ENCODE assay signal across 1 cellular context in the genomic region with DNA sequence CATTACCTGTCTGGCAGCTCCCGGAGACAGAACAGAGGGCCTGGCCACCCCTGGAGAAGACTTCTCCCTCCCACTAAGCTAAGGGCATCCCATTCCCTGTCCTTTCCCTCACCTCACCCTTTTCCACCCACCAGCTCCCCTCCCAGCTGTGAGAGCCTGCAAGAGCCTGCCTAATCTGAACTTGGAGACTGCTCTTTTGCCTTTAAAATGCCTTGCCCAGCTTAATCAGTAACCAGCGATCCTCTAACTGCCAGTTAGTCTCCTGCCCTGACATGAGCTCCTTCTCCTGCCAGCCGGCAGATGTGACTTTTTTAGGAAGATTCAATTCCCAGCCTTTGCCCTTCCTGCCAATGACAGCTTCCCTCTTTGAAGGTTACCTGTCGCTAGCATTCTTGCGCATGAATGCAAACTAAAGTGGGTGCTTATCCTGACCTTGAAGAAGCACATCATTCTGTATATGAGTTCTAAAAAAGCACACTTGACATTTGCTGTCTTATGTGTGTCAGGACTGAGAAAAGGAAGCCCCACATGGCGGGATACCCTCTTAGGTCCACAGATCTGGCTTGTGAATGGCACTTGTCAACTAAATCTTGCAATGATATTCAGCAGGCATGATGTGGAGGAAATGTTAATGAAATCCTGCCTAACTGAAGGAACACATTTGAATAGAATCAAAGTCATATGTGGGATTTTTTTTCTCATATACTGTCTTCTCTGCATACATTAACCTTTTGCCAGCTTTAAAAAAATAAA.
TF ChIP-seq lines count a peak whose summit lies in the region.

No MANE protein-coding gene starts in this region.

TF ChIP-seq in HepG2, 621 proteins besides CTCF, POLR2A, EP300 and RAD21 (continued from another document):
- TF ChIP-seq, protein P1, sequence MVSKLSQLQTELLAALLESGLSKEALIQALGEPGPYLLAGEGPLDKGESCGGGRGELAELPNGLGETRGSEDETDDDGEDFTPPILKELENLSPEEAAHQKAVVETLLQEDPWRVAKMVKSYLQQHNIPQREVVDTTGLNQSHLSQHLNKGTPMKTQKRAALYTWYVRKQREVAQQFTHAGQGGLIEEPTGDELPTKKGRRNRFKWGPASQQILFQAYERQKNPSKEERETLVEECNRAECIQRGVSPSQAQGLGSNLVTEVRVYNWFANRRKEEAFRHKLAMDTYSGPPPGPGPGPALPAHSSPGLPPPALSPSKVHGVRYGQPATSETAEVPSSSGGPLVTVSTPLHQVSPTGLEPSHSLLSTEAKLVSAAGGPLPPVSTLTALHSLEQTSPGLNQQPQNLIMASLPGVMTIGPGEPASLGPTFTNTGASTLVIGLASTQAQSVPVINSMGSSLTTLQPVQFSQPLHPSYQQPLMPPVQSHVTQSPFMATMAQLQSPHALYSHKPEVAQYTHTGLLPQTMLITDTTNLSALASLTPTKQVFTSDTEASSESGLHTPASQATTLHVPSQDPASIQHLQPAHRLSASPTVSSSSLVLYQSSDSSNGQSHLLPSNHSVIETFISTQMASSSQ (IDR thresholded peaks at IDR 0.05; ENCODE audit: low read depth) = 0 out of 2 replicates have a peak, but pooled peaks have one; percentile 27
- TF ChIP-seq, protein P1 (CRISPR knock-in tag; IDR thresholded peaks at IDR 0.05; ENCODE audit: borderline replicate concordance) = no peak
- TF ChIP-seq, protein P2, sequence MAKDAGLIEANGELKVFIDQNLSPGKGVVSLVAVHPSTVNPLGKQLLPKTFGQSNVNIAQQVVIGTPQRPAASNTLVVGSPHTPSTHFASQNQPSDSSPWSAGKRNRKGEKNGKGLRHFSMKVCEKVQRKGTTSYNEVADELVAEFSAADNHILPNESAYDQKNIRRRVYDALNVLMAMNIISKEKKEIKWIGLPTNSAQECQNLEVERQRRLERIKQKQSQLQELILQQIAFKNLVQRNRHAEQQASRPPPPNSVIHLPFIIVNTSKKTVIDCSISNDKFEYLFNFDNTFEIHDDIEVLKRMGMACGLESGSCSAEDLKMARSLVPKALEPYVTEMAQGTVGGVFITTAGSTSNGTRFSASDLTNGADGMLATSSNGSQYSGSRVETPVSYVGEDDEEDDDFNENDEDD (CRISPR knock-in tag; IDR thresholded peaks at IDR 0.05; ENCODE audit: borderline replicate concordance) = no peak
